2 cellular contexts compared by ENCODE assay signal in genomic region chr9:124741681-124742080, GRCh38.
A peak's percentile ranks its signal among the peaks of the same experiment; 100 is the strongest.
TF ChIP-seq lines count a peak whose summit lies in the region.

No MANE protein-coding gene starts in this region.

TF ChIP-seq in SK-N-SH, 30 proteins besides CTCF, POLR2A, EP300 and RAD21:
- TF ChIP-seq SMC3 (IDR thresholded peaks at IDR 0.05; ENCODE audit: low read depth, low read length) (no peak), SIN3A (IDR thresholded peaks at IDR 0.05; ENCODE audit: borderline replicate concordance, low read depth, low read length) (no peak), TEAD4 (IDR thresholded peaks at IDR 0.05; ENCODE audit: borderline replicate concordance, insufficient read depth) (no peak), YY1 (IDR thresholded peaks at IDR 0.05; ENCODE audit: low read depth) (no peak), JUND (IDR thresholded peaks at IDR 0.05) (no peak; the same call in 1 of the 2 replicates), CHD2 (IDR thresholded peaks at IDR 0.05; ENCODE audit: low read length, partially characterized antibody) (no peak), REST (IDR thresholded peaks at IDR 0.05; ENCODE audit: low read depth, low read length) (no peak), PBX3 (IDR thresholded peaks at IDR 0.05) (peak; percentile 37), EZH2phosphoT487 (IDR thresholded peaks at IDR 0.05; ENCODE audit: borderline replicate concordance, low read depth) (no peak), POLR2AphosphoS5 (IDR thresholded peaks at IDR 0.05; ENCODE audit: low read depth, low read length) (no peak), USF2 (IDR thresholded peaks at IDR 0.05; ENCODE audit: borderline replicate concordance, low read depth, low read length) (no peak), TAF1 (IDR thresholded peaks at IDR 0.05; ENCODE audit: borderline replicate concordance, low read depth, low read length) (no peak), RFX5 (IDR thresholded peaks at IDR 0.05; ENCODE audit: low read length) (no peak), GATA2 (CRISPR knock-in tag; IDR thresholded peaks at IDR 0.05) (peak; percentile 67), RXRA (IDR thresholded peaks at IDR 0.05; ENCODE audit: borderline replicate concordance, low read depth) (peak; percentile 44; the same call in 1 of the 2 replicates), NRF1 (IDR thresholded peaks at IDR 0.05; ENCODE audit: low read depth, low read length) (no peak), USF1 (IDR thresholded peaks at IDR 0.05; ENCODE audit: borderline replicate concordance, low read depth) (no peak), RCOR1 (IDR thresholded peaks at IDR 0.05; ENCODE audit: low read length) (no peak), IRF3 (IDR thresholded peaks at IDR 0.05; ENCODE audit: low read depth, low read length) (no peak)

TF ChIP-seq in endothelial cell of umbilical vein, 7 proteins besides CTCF, POLR2A, EP300 and RAD21:
- TF ChIP-seq EZH2 (IDR thresholded peaks at IDR 0.05; ENCODE audit: borderline replicate concordance, low read depth, low read length, severe bottlenecking) = no peak
- no peak for TF ChIP-seq POLR2AphosphoS5 (IDR thresholded peaks at IDR 0.05; ENCODE audit: insufficient read depth, low read depth, low read length)
- TF ChIP-seq GATA2 (IDR thresholded peaks at IDR 0.05; ENCODE audit: insufficient read depth, insufficient read length, low read depth, low read length) = peak; percentile 30
- no peak for TF ChIP-seq JUN (IDR thresholded peaks at IDR 0.05; ENCODE audit: borderline replicate concordance, insufficient read depth, insufficient read length, low read depth)
- TF ChIP-seq MAX (IDR thresholded peaks at IDR 0.05; ENCODE audit: insufficient read depth, insufficient read length) = no peak
TF ChIP-seq in endothelial cell of umbilical vein: peak in this region for 1.
